Comparison of ENCODE assay signal across 21 cellular contexts in genomic region chrX:15721911-15722310, GRCh38. TPM values are rescaled to one million over a fixed set of nuclear protein-coding genes. Genes with fewer than 3 reads are reported as not detected.
"Had no signal": no experiment of that assay in that cellular context is flagged by ENCODE, and none has a peak within 500 bp of the region (broad histone marks: within the 10 kb centered on the region; RNA-seq: fewer than 3 reads in every experiment).

No MANE protein-coding gene starts in this region.

- H3K27me3 ChIP-seq: ascending aorta, esophagus muscularis mucosa, left lung, vagina had no signal

- H3K9me3 ChIP-seq: ascending aorta, esophagus muscularis mucosa, left lung, vagina had no signal

- DNase-seq: activated CD4-positive, alpha-beta T cell treated with anti-CD3 and anti-CD28 coated beads, Interleukin-2, amount 10 ng/mL, durations not matched to agents 24 days and 14 days; activated CD4-positive, CD25-positive, alpha-beta regulatory T cell; activated CD8-positive, alpha-beta T cell treated with anti-CD3 and anti-CD28 coated beads for 36 hours; activated naive CD4-positive, alpha-beta T cell treated with anti-CD3 and anti-CD28 coated beads for 36 hours; activated T-cell treated with anti-CD3 and anti-CD28 coated beads, Interleukin-2, amount 50 U/mL, for 24 hours; cerebellar nuclear complex; effector CD8-positive, alpha-beta T cell; left lung; nephron progenitor cell; nucleus accumbens; posterior cingulate gyrus; stimulated activated CD4-positive, alpha-beta T cell treated with anti-CD3 and anti-CD28 coated beads, Interleukin-2, amount 100 ng/mL, for 48 hours; stimulated activated naive CD8-positive, alpha-beta T cell treated with anti-CD3 and anti-CD28 coated beads, Interleukin-15, amount 100 ng/mL, for 72 hours; T-cell; trophoblast cell had no signal

- H3K27ac ChIP-seq: ascending aorta, esophagus muscularis mucosa, left lung, vagina had no signal

- H3K4me3 ChIP-seq: ascending aorta, esophagus muscularis mucosa, left lung, vagina had no signal

- H3K36me3 ChIP-seq: ascending aorta, esophagus muscularis mucosa, left lung, vagina had no signal

- H3K4me1 ChIP-seq: ascending aorta, esophagus muscularis mucosa, left lung, vagina had no signal

- FAIRE-seq: bronchial epithelial cell, endothelial cell of umbilical vein had no signal

RNA-seq across cellular contexts. Expression of gene CLTRN, which starts 57.3 kb away (rescaled TPM):
- total RNA-seq: ascending aorta, endothelial cell of umbilical vein, skeletal muscle tissue, vagina had no signal
